Comparison of ENCODE assay signal across 8 cellular contexts in the genomic region with DNA sequence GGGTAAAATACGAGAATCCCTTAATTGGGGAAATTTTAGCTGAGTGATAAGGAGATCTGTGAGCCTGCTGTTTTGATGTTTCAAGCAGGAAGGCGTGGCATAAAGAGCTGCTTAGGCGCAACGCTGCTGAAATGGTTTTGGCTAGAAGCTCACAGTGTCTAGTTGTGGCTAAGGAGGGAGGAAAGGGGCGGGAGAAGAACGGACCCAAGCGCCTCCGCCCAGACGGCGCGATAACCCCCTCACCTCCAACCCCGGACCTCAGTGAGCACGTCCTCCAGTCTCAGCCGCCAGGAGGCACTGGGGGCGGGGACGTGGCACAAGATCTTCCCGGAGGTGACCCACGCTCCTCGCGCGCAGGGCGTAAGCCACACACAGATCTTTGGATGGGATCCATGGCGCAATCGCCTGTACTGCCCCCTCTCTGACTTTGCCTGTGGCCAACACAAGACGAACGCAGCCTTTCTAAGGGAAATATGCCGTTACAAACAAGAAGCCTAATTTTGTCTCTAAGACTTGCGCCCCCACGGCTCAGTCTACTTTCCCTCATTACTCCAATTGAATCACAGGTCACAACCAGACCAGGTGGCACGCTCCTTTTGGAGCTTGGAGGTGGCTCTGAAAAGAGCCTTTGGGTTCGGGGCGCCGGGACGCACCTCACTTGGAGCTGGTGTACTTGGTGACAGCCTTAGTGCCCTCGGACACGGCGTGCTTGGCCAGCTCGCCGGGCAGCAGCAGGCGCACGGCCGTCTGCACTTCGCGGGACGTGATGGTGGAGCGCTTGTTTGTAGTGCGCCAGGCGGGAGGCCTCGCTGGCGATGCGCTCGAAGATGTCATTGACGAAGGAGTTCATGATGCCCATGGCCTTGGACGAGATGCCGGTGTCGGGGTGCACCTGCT. TPM values are rescaled to one million over a fixed set of nuclear protein-coding genes. Genes with fewer than 3 reads are reported as not detected.
DNase-seq lines count a peak whose midpoint lies in the region; ATAC-seq lines count a peak whose summit lies in the region.

No MANE protein-coding gene starts in this region.

- H3K36me3 Mint-ChIP-seq in activated naive CD8-positive, alpha-beta T cell, result no peaks in the 10 kb centered on the region
- peaks cover 37% of the 10 kb centered on the region for H3K36me3 Mint-ChIP-seq in stimulated activated effector memory CD8-positive, alpha-beta T cell treated with anti-CD3 and anti-CD28 coated beads, Interleukin-12 subunit alpha, Interleukin-12 subunit beta, amount 100 ng/mL, for 72 hours

- peaks cover 10% of the 10 kb centered on the region for H3K27me3 Mint-ChIP-seq in activated naive CD8-positive, alpha-beta T cell

- peak overlapping the region; percentile 85 for H3K4me3 Mint-ChIP-seq in activated naive CD8-positive, alpha-beta T cell
- peak overlapping the region; percentile 86 for H3K4me3 Mint-ChIP-seq in stimulated activated effector memory CD8-positive, alpha-beta T cell treated with anti-CD3 and anti-CD28 coated beads, Interleukin-12 subunit alpha, Interleukin-12 subunit beta, amount 100 ng/mL, for 72 hours

- intact Hi-C loops in Right ventricle myocardium superior (cut with DNase I), result no loop called here
- intact Hi-C loops in cardiac septum (cut with DNase I), result no loop called here

- H3K4me1 Mint-ChIP-seq in activated naive CD8-positive, alpha-beta T cell (ENCODE audit: low read depth), result peaks cover 41% of the 10 kb centered on the region
- H3K4me1 Mint-ChIP-seq in stimulated activated effector memory CD8-positive, alpha-beta T cell treated with anti-CD3 and anti-CD28 coated beads, Interleukin-12 subunit alpha, Interleukin-12 subunit beta, amount 100 ng/mL, for 72 hours, result peaks cover 60% of the 10 kb centered on the region

- DNase-seq in Right ventricle myocardium superior (peak; percentile 59), cardiac septum (ENCODE audit: low spot score) (no peak), OCI-M1 (lab: John Stamatoyannopoulos, UW) (peak; percentile 96), islet precursor cell (peak; percentile 87), NCI-H1048 (lab: John Stamatoyannopoulos, UW) (no peak)
- peak; percentile 56 to 91 for DNase-seq in stimulated activated effector memory CD8-positive, alpha-beta T cell treated with anti-CD3 and anti-CD28 coated beads, Interleukin-12 subunit alpha, Interleukin-12 subunit beta, amount 100 ng/mL, for 72 hours (ENCODE audit: low spot score in 2 of 2)

- peak overlapping the region; percentile 70 for H3K27ac Mint-ChIP-seq in activated naive CD8-positive, alpha-beta T cell
- H3K27ac Mint-ChIP-seq in stimulated activated effector memory CD8-positive, alpha-beta T cell treated with anti-CD3 and anti-CD28 coated beads, Interleukin-12 subunit alpha, Interleukin-12 subunit beta, amount 100 ng/mL, for 72 hours, result peak overlapping the region; percentile 40

- ATAC-seq in Right ventricle myocardium superior (ENCODE audit: poor library complexity) (peak; percentile 6), HG03060 (IDR thresholded peaks at IDR 0.05; ENCODE audit: low read depth, unreplicated experiment) (peak; percentile 41)
- ATAC-seq in stimulated activated effector memory CD8-positive, alpha-beta T cell treated with anti-CD3 and anti-CD28 coated beads, Interleukin-12 subunit alpha, Interleukin-12 subunit beta, amount 100 ng/mL, for 72 hours, result peak; percentile 82

- no peaks in the 10 kb centered on the region for H3K9me3 Mint-ChIP-seq in activated naive CD8-positive, alpha-beta T cell (ENCODE audit: low read depth)
- H3K9me3 Mint-ChIP-seq in stimulated activated effector memory CD8-positive, alpha-beta T cell treated with anti-CD3 and anti-CD28 coated beads, Interleukin-12 subunit alpha, Interleukin-12 subunit beta, amount 100 ng/mL, for 72 hours, result no peaks in the 10 kb centered on the region

RNA-seq across cellular contexts. Expression of gene RNF187, which starts 23.4 kb away (rescaled TPM):
- total RNA-seq in Right ventricle myocardium superior (81.7 TPM), cardiac septum (83.2 TPM)

RNA-seq across cellular contexts. Expression of gene TRIM17, which starts 47.1 kb away (rescaled TPM):
- 0.32 TPM for total RNA-seq in Right ventricle myocardium superior
- total RNA-seq in cardiac septum, result 0.46 TPM

RNA-seq across cellular contexts. Expression of gene TRIM11, which starts 57.2 kb away (rescaled TPM):
- 6.2 TPM for total RNA-seq in Right ventricle myocardium superior
- total RNA-seq in cardiac septum, result 7.3 TPM

Comparison
In these comparisons a context has a peak if more than half of its experiments do, and no peak if none do; other contexts are left out.
1. DNase-seq: peak in Right ventricle myocardium superior (single experiment), OCI-M1 (single experiment), islet precursor cell (single experiment) and stimulated activated effector memory CD8-positive, alpha-beta T cell treated with anti-CD3 and anti-CD28 coated beads, Interleukin-12 subunit alpha, Interleukin-12 subunit beta, amount 100 ng/mL, for 72 hours (2 of 2); none in cardiac septum (single experiment) and NCI-H1048 (single experiment).
2. ATAC-seq: peak in every context shown above with its lines; median percentile 82 in stimulated activated effector memory CD8-positive, alpha-beta T cell treated with anti-CD3 and anti-CD28 coated beads, Interleukin-12 subunit alpha, Interleukin-12 subunit beta, amount 100 ng/mL, for 72 hours; 41 in HG03060; 6 in Right ventricle myocardium superior.